Comparison of ENCODE assay signal across 9 cellular contexts in the genomic region with DNA sequence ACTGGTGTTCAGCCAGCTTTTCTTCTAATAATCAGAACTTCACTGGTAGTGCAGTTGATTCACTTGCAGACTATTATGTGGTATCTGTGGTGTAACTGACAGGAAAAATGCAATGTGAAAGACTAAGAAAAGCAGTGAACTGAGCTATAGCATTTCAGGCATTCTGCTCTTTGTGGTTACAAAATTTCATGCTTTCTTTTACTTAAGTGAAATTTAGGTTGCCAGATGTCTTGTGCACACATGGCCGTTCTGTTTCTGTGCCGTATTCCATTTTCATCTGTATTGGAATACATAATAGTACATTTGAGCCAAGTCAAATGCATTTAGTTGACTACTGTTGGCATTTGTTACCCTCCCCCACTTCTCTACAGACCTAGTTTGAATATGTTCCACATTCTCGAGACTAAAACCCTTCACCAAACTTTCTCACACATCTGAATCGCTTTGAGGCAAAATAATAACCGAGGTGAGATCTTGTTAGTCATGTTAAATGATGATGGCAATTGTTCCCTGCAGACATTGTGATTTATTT. TPM values are rescaled to one million over a fixed set of nuclear protein-coding genes. Genes with fewer than 3 reads are reported as not detected.
A peak's percentile ranks its signal among the peaks of the same experiment; 100 is the strongest.
DNase-seq lines count a peak whose midpoint lies in the region; ATAC-seq and TF ChIP-seq lines count a peak whose summit lies in the region.
"Had no signal": no experiment of that assay in that cellular context is flagged by ENCODE, and none has a peak within 500 bp of the region (broad histone marks: within the 10 kb centered on the region; RNA-seq: fewer than 3 reads in every experiment).

No MANE protein-coding gene starts in this region.

- H3K4me3 ChIP-seq in mammary epithelial cell (replicated peaks in 1 of 3; ENCODE audit: insufficient read depth in 1 of 3, low read depth in 2 of 3, low read length in 3 of 3) (no peak overlapping the region), WERI-Rb-1 (ENCODE audit: low read depth, low read length) (no peak overlapping the region)

- intact Hi-C loops in mammary epithelial cell (cut with micrococcal nuclease): no loop called here

- ATAC-seq in GM18870 (IDR thresholded peaks at IDR 0.05; ENCODE audit: unreplicated experiment) (peak; percentile 91), HG02852 (IDR thresholded peaks at IDR 0.05; ENCODE audit: unreplicated experiment) (peak; percentile 90)

- no peaks in the 10 kb centered on the region for H4K20me1 ChIP-seq in mammary epithelial cell (ENCODE audit: insufficient read depth, low read length)

- H3K9me3 ChIP-seq in mammary epithelial cell (replicated peaks; ENCODE audit: insufficient read depth, low read length) (no peaks in the 10 kb centered on the region), WERI-Rb-1 (ENCODE audit: severe bottlenecking) (no peaks in the 10 kb centered on the region)

- no TSS peak for BruUV-seq in mammary epithelial cell (replicated peaks; lab: Mats Ljungman, UMichigan)

- no peak overlapping the region for H3K27ac ChIP-seq in mammary epithelial cell (ENCODE audit: insufficient read depth, low read depth, low read length)
- no peak overlapping the region for H3K27ac ChIP-seq in WERI-Rb-1

- 41% methylated on average over 5 of the region's 5 CpGs for WGBS in mammary epithelial cell (ENCODE audit: low coverage, missing lambda C conversion rate)

- H3K4me1 ChIP-seq in mammary epithelial cell (ENCODE audit: insufficient read depth, low read length): peaks cover 11% of the 10 kb centered on the region

- in situ Hi-C loops in mammary epithelial cell (cut with MboI; ENCODE audit: low sequenced_read_pairs in 2 of 2): no loop called here

- DNase-seq in OCI-M1 (lab: John Stamatoyannopoulos, UW) (peak; percentile 82), kidney glomerular epithelial cell (lab: John Stamatoyannopoulos, UW) (peak; percentile 27), mammary epithelial cell (no peak), WERI-Rb-1 (no peak), hypothalamus (lab: John Stamatoyannopoulos, UW) (no peak), DMS79 treated with DMSO at 0.1 percent for 48 hours (lab: John Stamatoyannopoulos, UW) (no peak)

- H3K4me2 ChIP-seq in mammary epithelial cell (ENCODE audit: insufficient read depth, low read depth, low read length): no peak overlapping the region

- dilution Hi-C loops in mammary epithelial cell (cut with HindIII; ENCODE audit: low sequenced_read_pairs): no loop called here

- H3K79me2 ChIP-seq in mammary epithelial cell (ENCODE audit: insufficient read depth, low read length): no peaks in the 10 kb centered on the region

- H2AFZ ChIP-seq in mammary epithelial cell (ENCODE audit: low read depth, low read length): no peak overlapping the region

- CTCF ChIA-PET in mammary epithelial cell (lab: Charles Lee; ENCODE audit: low non-redundant PET): no interaction called here

- H3K27me3 ChIP-seq in mammary epithelial cell (ENCODE audit: insufficient read depth, low read length) (no peaks in the 10 kb centered on the region), WERI-Rb-1 (ENCODE audit: insufficient read depth, low read depth, severe bottlenecking) (peaks cover 4% of the 10 kb centered on the region)

- TF ChIP-seq CTCF in mammary epithelial cell (conservative IDR thresholded peaks at IDR 0.05 in 1 of 2, IDR thresholded peaks at IDR 0.05 in 1 of 2; ENCODE audit: extremely low read depth in 1 of 2, insufficient read depth in 1 of 2, low read depth in 1 of 2, low read length in 2 of 2): no peak
- no peak for TF ChIP-seq CTCF in WERI-Rb-1 (IDR thresholded peaks at IDR 0.05; ENCODE audit: low read depth, low read length)

- H3K36me3 ChIP-seq in mammary epithelial cell (ENCODE audit: insufficient read depth, low read length): no peaks in the 10 kb centered on the region
- no peaks in the 10 kb centered on the region for H3K36me3 ChIP-seq in WERI-Rb-1

- no peak overlapping the region for H3K9ac ChIP-seq in mammary epithelial cell (ENCODE audit: insufficient read depth, low read length)

RNA-seq across cellular contexts. Expression of a gene that starts 8.2 kb away (rescaled TPM):
- not detected for total RNA-seq in mammary epithelial cell
- polyA plus RNA-seq in mammary epithelial cell: not detected
- not detected for polyA minus RNA-seq in mammary epithelial cell
- total RNA-seq: neural crest cell had no signal

Comparison
In these comparisons a context has a peak if more than half of its experiments do, and no peak if none do; other contexts are left out.
1. DNase-seq: peak in OCI-M1 (single experiment) and kidney glomerular epithelial cell (single experiment); none in mammary epithelial cell (single experiment), WERI-Rb-1 (single experiment), hypothalamus (0 of 51) and DMS79 treated with DMSO at 0.1 percent for 48 hours (single experiment).